ENCODE assay signal across 8 cellular contexts in genomic region chr13:91398413-91399188, GRCh38. TPM values are rescaled to one million over a fixed set of nuclear protein-coding genes. Genes with fewer than 3 reads are reported as not detected.
A peak's percentile ranks its signal among the peaks of the same experiment; 100 is the strongest.
DNase-seq lines count a peak whose midpoint lies in the region; ATAC-seq and TF ChIP-seq lines count a peak whose summit lies in the region.

GPC5 (plus strand) TSS chr13:91398621.

- H3K9me3 ChIP-seq in Karpas-422 (ENCODE audit: low read length) (no peaks in the 10 kb centered on the region), right cardiac atrium (ENCODE audit: control insufficient read depth, low read length) (no peaks in the 10 kb centered on the region), aorta (ENCODE audit: control insufficient read depth, low read length) (no peaks in the 10 kb centered on the region)

- H3K27ac ChIP-seq in Karpas-422 (ENCODE audit: low read length) = no peak within 1 kb of the TSS
- no peak within 1 kb of the TSS for H3K27ac ChIP-seq in right cardiac atrium (ENCODE audit: low read length)
- H3K27ac ChIP-seq in aorta (ENCODE audit: low read depth in 1 of 2, low read length in 2 of 2) = no peak within 1 kb of the TSS

- no peaks in the 10 kb centered on the region for H3K36me3 Mint-ChIP-seq in activated naive CD8-positive, alpha-beta T cell treated with anti-CD3 and anti-CD28 coated beads, Interleukin-2, amount 50 U/mL, for 24 hours (ENCODE audit: low read depth)

- H3K4me2 ChIP-seq in Karpas-422 (ENCODE audit: low read depth, low read length, poor library complexity, severe bottlenecking) = peak within 1 kb of the TSS; percentile 79

- H2AFZ ChIP-seq in Karpas-422 (ENCODE audit: low read length) = peak within 1 kb of the TSS; percentile 68; the same call in 1 of the 2 replicates

- H3K27ac Mint-ChIP-seq in activated naive CD8-positive, alpha-beta T cell treated with anti-CD3 and anti-CD28 coated beads, Interleukin-2, amount 50 U/mL, for 24 hours = no peak within 1 kb of the TSS

- H3K4me3 ChIP-seq in GM06990 (replicated peaks; ENCODE audit: low read depth, low read length) (peak within 1 kb of the TSS; percentile 78), Karpas-422 (ENCODE audit: low read length) (peak within 1 kb of the TSS; percentile 63; the same call in 1 of the 2 replicates), right cardiac atrium (ENCODE audit: low read length) (peak within 1 kb of the TSS; percentile 26), aorta (ENCODE audit: low read length in 2 of 2) (peak within 1 kb of the TSS; percentile 1 to 33)

- no peaks in the 10 kb centered on the region for H3K79me2 ChIP-seq in Karpas-422 (ENCODE audit: low read length)

- peak within 1 kb of the TSS; percentile 77 for H3K4me3 Mint-ChIP-seq in activated naive CD8-positive, alpha-beta T cell treated with anti-CD3 and anti-CD28 coated beads, Interleukin-2, amount 50 U/mL, for 24 hours

- peaks cover 75% of the 10 kb centered on the region for H3K27me3 Mint-ChIP-seq in activated naive CD8-positive, alpha-beta T cell treated with anti-CD3 and anti-CD28 coated beads, Interleukin-2, amount 50 U/mL, for 24 hours

- peak; percentile 99 for ATAC-seq in activated naive CD8-positive, alpha-beta T cell treated with anti-CD3 and anti-CD28 coated beads, Interleukin-2, amount 50 U/mL, for 24 hours
- ATAC-seq in right cardiac atrium (peak; percentile 99 to 100), aorta (ENCODE audit: low FRiP score) (peak; percentile 94)

- H3K36me3 ChIP-seq in GM06990 (ENCODE audit: control insufficient read depth, insufficient read depth, low read length) = no peaks in the 10 kb centered on the region
- H3K36me3 ChIP-seq in Karpas-422 (ENCODE audit: insufficient read depth, low read length) = no peaks in the 10 kb centered on the region
- H3K36me3 ChIP-seq in aorta (ENCODE audit: control insufficient read depth in 1 of 2, insufficient read depth in 2 of 2, low read length in 1 of 2) = no peaks in the 10 kb centered on the region

- H3K9ac ChIP-seq in Karpas-422 (ENCODE audit: low read length) = peak within 1 kb of the TSS; percentile 29; the same call in 1 of the 2 replicates

- no peaks in the 10 kb centered on the region for H4K20me1 ChIP-seq in Karpas-422 (ENCODE audit: insufficient read depth, low read depth, low read length)

- WGBS in right cardiac atrium = under 1% methylated on average over 76 of the region's 76 CpGs
- WGBS in aorta, 2 donors = 1% methylated on average over 51 to 76 of the region's 76 CpGs

- H3K27me3 ChIP-seq in GM06990 (replicated peaks; ENCODE audit: control insufficient read depth, insufficient read depth, low read length) (peaks cover 1% of the 10 kb centered on the region; the same call in 1 of the 2 replicates), Karpas-422 (ENCODE audit: low read length) (no peaks in the 10 kb centered on the region; the same call in 1 of the 2 replicates), right cardiac atrium (ENCODE audit: control insufficient read depth, insufficient read depth) (peaks cover 2% of the 10 kb centered on the region), aorta (ENCODE audit: control insufficient read depth in 1 of 2, insufficient read depth in 2 of 2, low read length in 1 of 2) (no peaks in the 10 kb centered on the region)

- H3K4me1 ChIP-seq in Karpas-422 (ENCODE audit: low read length) (peaks cover 19% of the 10 kb centered on the region), right cardiac atrium (ENCODE audit: control insufficient read depth, insufficient read depth, low read length) (no peaks in the 10 kb centered on the region), aorta (ENCODE audit: control insufficient read depth in 1 of 2, insufficient read depth in 2 of 2, low read length in 2 of 2) (no peaks in the 10 kb centered on the region)

- intact Hi-C loops in right cardiac atrium (cut with DNase I) = no loop called here
- intact Hi-C loops in aorta (cut with DNase I) = loop anchor here in 1 of 2 donors (5.0 kb wide), 1 partner anchor 51 kb away; the partner anchor contains the start of gene MIR17HG

- TF ChIP-seq CTCF in GM06990 (IDR thresholded peaks at IDR 0.05; ENCODE audit: insufficient read depth, low read length, poor library complexity, severe bottlenecking) = no peak

- DNase-seq in GM06990 (ENCODE audit: extremely low read depth, insufficient read length) (peak; percentile 88), GOT3 (lab: John Stamatoyannopoulos, UW) (peak; percentile 10), Karpas-422 (peak; percentile 83), SW480 (ENCODE audit: low spot score) (peak; percentile 74), right cardiac atrium (peak; percentile 80 to 91 (median 90)), retina (peak; percentile 86), aorta (peak; percentile 71 to 93)
- peak; percentile 84 for DNase-seq in activated naive CD8-positive, alpha-beta T cell treated with anti-CD3 and anti-CD28 coated beads, Interleukin-2, amount 50 U/mL, for 24 hours

- peaks cover 15% of the 10 kb centered on the region for H3K4me1 Mint-ChIP-seq in activated naive CD8-positive, alpha-beta T cell treated with anti-CD3 and anti-CD28 coated beads, Interleukin-2, amount 50 U/mL, for 24 hours

- no peaks in the 10 kb centered on the region for H3K9me2 ChIP-seq in Karpas-422 (replicated peaks; ENCODE audit: insufficient read depth, low read length)

- H3K9me3 Mint-ChIP-seq in activated naive CD8-positive, alpha-beta T cell treated with anti-CD3 and anti-CD28 coated beads, Interleukin-2, amount 50 U/mL, for 24 hours = no peaks in the 10 kb centered on the region

RNA-seq across cellular contexts. Expression of gene GPC5, which starts in this region (rescaled TPM):
- not detected in 2 replicates for total RNA-seq in Karpas-422 (2014; rRNA removed; shearing (Covaris generic); ENCODE audit: low replicate concordance)
- total RNA-seq in right cardiac atrium = 1 to 10 TPM in 3 of 4 donors, under 1 TPM in 1; 0.99 to 4.3 (median 2.6) TPM
- polyA plus RNA-seq in right cardiac atrium = 1.6 TPM
- 1 to 10 TPM in 1 of 2 donors, under 1 TPM in 1; 0.97 to 1.5 TPM for total RNA-seq in aorta
- polyA plus RNA-seq in aorta = not detected

Comparison
In these comparisons a context has a peak if more than half of its experiments do, and no peak if none do; other contexts are left out.
1. Peak in DNase-seq, H3K4me3 ChIP-seq, H3K9ac ChIP-seq and H3K4me2 ChIP-seq in Karpas-422; RNA of the gene not detected or under 1 TPM.
2. DNase-seq: peak in every context shown above with its lines; median percentile 90 in right cardiac atrium; 88 in GM06990; 86 in retina; 84 in activated naive CD8-positive, alpha-beta T cell treated with anti-CD3 and anti-CD28 coated beads, Interleukin-2, amount 50 U/mL, for 24 hours; 83 in Karpas-422; 82 in aorta; 74 in SW480; 10 in GOT3.
3. H3K4me3 ChIP-seq: peak in every context shown above with its lines; median percentile 78 in GM06990; 63 in Karpas-422; 26 in right cardiac atrium; 17 in aorta.